1 cellular context compared by ENCODE assay signal in genomic region chr17:82105882-82106696, GRCh38.
TF ChIP-seq lines count a peak whose summit lies in the region.

No MANE protein-coding gene starts in this region.

TF ChIP-seq in liver, 16 proteins besides CTCF, POLR2A, EP300 and RAD21 (continued from another document):
- TF ChIP-seq FOXA2 (IDR thresholded peaks at IDR 0.05) (no peak), JUND (IDR thresholded peaks at IDR 0.05) (no peak), GABPA (IDR thresholded peaks at IDR 0.05 in 1 of 2, conservative IDR thresholded peaks at IDR 0.05 in 1 of 2) (peak in 1 of 2 donors; percentile 61)
